ENCODE assay signal across 17 cellular contexts in genomic region chr2:148901142-148901541, GRCh38. TPM values are rescaled to one million over a fixed set of nuclear protein-coding genes. Genes with fewer than 3 reads are reported as not detected.
DNase-seq lines count a peak whose midpoint lies in the region; ATAC-seq and TF ChIP-seq lines count a peak whose summit lies in the region.
"Had no signal": no experiment of that assay in that cellular context is flagged by ENCODE, and none has a peak within 500 bp of the region (broad histone marks: within the 10 kb centered on the region; RNA-seq: fewer than 3 reads in every experiment).

No MANE protein-coding gene starts in this region.

- no peak overlapping the region for H3K4me3 Mint-ChIP-seq in glutamatergic neuron (ENCODE audit: unreplicated experiment)
- H3K4me3 Mint-ChIP-seq: activated naive CD8-positive, alpha-beta T cell; activated T-cell treated with anti-CD3 and anti-CD28 coated beads, Interleukin-2, amount 50 U/mL, for 72 hours; T-helper 2 cell treated with Interferon-gamma antibody and Interleukin-4, amounts not matched to agents 5 μg/mL and 100 μg/mL, for 36 hours had no signal

- H3K4me3 ChIP-seq in left lung, result no peak overlapping the region
- H3K4me3 ChIP-seq: MG63, Peyer's patch had no signal

- no peaks in the 10 kb centered on the region for H3K36me3 ChIP-seq in left lung
- H3K36me3 ChIP-seq: MG63, Peyer's patch had no signal

- ATAC-seq in left lung, result no peak
- ATAC-seq: activated T-cell treated with anti-CD3 and anti-CD28 coated beads, Interleukin-2, amount 50 U/mL, for 72 hours had no signal

- DNase-seq in DMS153 treated with DMSO at 0.1 percent for 48 hours (lab: John Stamatoyannopoulos, UW; ENCODE audit: unreplicated experiment) (peak; percentile 59), NCI-H1417 treated with DMSO at 0.1 percent for 48 hours (lab: John Stamatoyannopoulos, UW) (peak; percentile 51), NCI-H345 (lab: John Stamatoyannopoulos, UW) (peak; percentile 85), glutamatergic neuron (no peak), left lung (no peak), occipital lobe (lab: John Stamatoyannopoulos, UW) (no peak)
- no peak for DNase-seq in effector CD8-positive, alpha-beta T cell (lab: John Stamatoyannopoulos, UW)
- DNase-seq in stimulated activated naive CD4-positive, alpha-beta T cell treated with Interleukin-2 at 50 U/mL for 16 hours (lab: John Stamatoyannopoulos, UW), result no peak
- DNase-seq: activated T-cell treated with anti-CD3 and anti-CD28 coated beads, Interleukin-2, amount 50 U/mL, for 72 hours; head of caudate nucleus; IMR-90; MG63; Peyer's patch; stimulated activated CD4-positive, alpha-beta T cell treated with anti-CD3 and anti-CD28 coated beads, Interleukin-12 subunit alpha, Interleukin-12 subunit beta, amount 100 ng/mL, for 4 hours; stimulated activated CD8-positive, alpha-beta memory T cell treated with anti-CD3 and anti-CD28 coated beads, Interleukin-4, amount 100 ng/mL, for 48 hours had no signal

- H3K27me3 ChIP-seq in left lung, result no peaks in the 10 kb centered on the region
- H3K27me3 ChIP-seq: MG63, Peyer's patch had no signal

- intact Hi-C loops in left lung (cut with DNase I), result no loop called here

- peak overlapping the region; percentile 70 for H3K27ac Mint-ChIP-seq in glutamatergic neuron (ENCODE audit: unreplicated experiment)
- H3K27ac Mint-ChIP-seq: activated naive CD8-positive, alpha-beta T cell; activated T-cell treated with anti-CD3 and anti-CD28 coated beads, Interleukin-2, amount 50 U/mL, for 72 hours; T-helper 2 cell treated with Interferon-gamma antibody and Interleukin-4, amounts not matched to agents 5 μg/mL and 100 μg/mL, for 36 hours had no signal

- no peak overlapping the region for H3K27ac ChIP-seq in left lung
- H3K27ac ChIP-seq: Peyer's patch had no signal

- H3K4me1 Mint-ChIP-seq in glutamatergic neuron (ENCODE audit: low read depth, unreplicated experiment), result peaks cover 60% of the 10 kb centered on the region

- H3K27me3 Mint-ChIP-seq in glutamatergic neuron (ENCODE audit: unreplicated experiment), result peaks cover 7% of the 10 kb centered on the region

- TF ChIP-seq CTCF in glutamatergic neuron (IDR thresholded peaks at IDR 0.05; ENCODE audit: partially characterized antibody, unreplicated experiment), result no peak
- no peak for TF ChIP-seq CTCF in left lung (IDR thresholded peaks at IDR 0.05)

- H3K9me3 Mint-ChIP-seq in glutamatergic neuron (ENCODE audit: unreplicated experiment), result peaks cover 11% of the 10 kb centered on the region
- H3K9me3 Mint-ChIP-seq: T-helper 2 cell treated with Interferon-gamma antibody and Interleukin-4, amounts not matched to agents 5 μg/mL and 100 μg/mL, for 36 hours had no signal

- H3K4me1 ChIP-seq in left lung, result no peaks in the 10 kb centered on the region
- H3K4me1 ChIP-seq: Peyer's patch had no signal

- no peaks in the 10 kb centered on the region for H3K9me3 ChIP-seq in left lung
- H3K9me3 ChIP-seq: MG63, Peyer's patch had no signal

- no peaks in the 10 kb centered on the region for H3K36me3 Mint-ChIP-seq in glutamatergic neuron (ENCODE audit: unreplicated experiment)

RNA-seq across cellular contexts. Expression of gene KIF5C, which starts 26.1 kb away (rescaled TPM):
- total RNA-seq in glutamatergic neuron (ENCODE audit: unreplicated experiment), result 673 TPM
- total RNA-seq in left lung, result under 1 TPM; 0.92 to 0.96 TPM
- 379 TPM for total RNA-seq in occipital lobe

Comparison
In these comparisons a context has a peak if more than half of its experiments do, and no peak if none do; other contexts are left out.
1. DNase-seq: peak in DMS153 treated with DMSO at 0.1 percent for 48 hours (single experiment), NCI-H1417 treated with DMSO at 0.1 percent for 48 hours (single experiment) and NCI-H345 (single experiment); none in glutamatergic neuron (single experiment), effector CD8-positive, alpha-beta T cell (single experiment), left lung (0 of 2), stimulated activated naive CD4-positive, alpha-beta T cell treated with Interleukin-2 at 50 U/mL for 16 hours (single experiment) and occipital lobe (single experiment).
2. RNA of gene KIF5C, which starts 26.1 kb away (total RNA-seq): 673 TPM in glutamatergic neuron (single experiment) and 379 TPM in occipital lobe (single experiment); 0.92 to 0.96 TPM in left lung; every median in the first group is over 100 times any median in the second.